In genomic region chr16:24005577-24005976, GRCh38 we compare ENCODE assay signal across 21 cellular contexts.
A peak's percentile ranks its signal among the peaks of the same experiment; 100 is the strongest.
DNase-seq lines count a peak whose midpoint lies in the region; ATAC-seq, FAIRE-seq and TF ChIP-seq lines count a peak whose summit lies in the region.
"Had no signal": no experiment of that assay in that cellular context is flagged by ENCODE, and none has a peak within 500 bp of the region (broad histone marks: within the 10 kb centered on the region; RNA-seq: fewer than 3 reads in every experiment).

No MANE protein-coding gene starts in this region.

- H3K9me3 Mint-ChIP-seq in CD4-positive, alpha-beta T cell = no peaks in the 10 kb centered on the region
- no peaks in the 10 kb centered on the region for H3K9me3 Mint-ChIP-seq in activated naive CD8-positive, alpha-beta T cell treated with anti-CD3 and anti-CD28 coated beads for 36 hours
- no peaks in the 10 kb centered on the region for H3K9me3 Mint-ChIP-seq in endothelial cell (ENCODE audit: unreplicated experiment)
- H3K9me3 Mint-ChIP-seq: mesothelial cell of epicardium, nephron had no signal

- H3K27ac ChIP-seq in CD4-positive, alpha-beta T cell (ENCODE audit: low read depth, low read length) = no peak overlapping the region
- H3K27ac ChIP-seq in spleen (peak overlapping the region in 5 of 8 donors; percentile 16 to 67 (median 32)), MM.1S (ENCODE audit: low read length) (no peak overlapping the region)
- H3K27ac ChIP-seq: upper lobe of left lung had no signal

- peak overlapping the region in 1 of 8 donors; percentile 7 for H3K4me3 ChIP-seq in spleen
- H3K4me3 ChIP-seq in MM.1S (ENCODE audit: low read length) = no peak overlapping the region
- H3K4me3 ChIP-seq: upper lobe of left lung had no signal

- peak; percentile 67 for FAIRE-seq in GM12891 (lab: Jason Lieb, UNC)
- FAIRE-seq: keratinocyte had no signal

- POLR2A ChIA-PET in CD4-positive, alpha-beta T cell (lab: Charles Lee) = no interaction called here

- WGBS in spleen, 5 donors = 28 to 53% (median 39%) methylated on average over 6 of the region's 6 CpGs

- no peaks in the 10 kb centered on the region for H3K27me3 ChIP-seq in CD4-positive, alpha-beta T cell (ENCODE audit: control insufficient read depth, insufficient read depth, low read length)
- no peaks in the 10 kb centered on the region for H3K27me3 ChIP-seq in spleen (replicated peaks in 1 of 7)
- no peaks in the 10 kb centered on the region for H3K27me3 ChIP-seq in MM.1S (replicated peaks; ENCODE audit: insufficient read depth, low read length)
- H3K27me3 ChIP-seq: upper lobe of left lung had no signal

- ATAC-seq in CD4-positive, alpha-beta T cell (ENCODE audit: poor library complexity) = no peak

- peaks cover 0 to 27% (median 0%) of the 10 kb centered on the region in 6 donors for H3K36me3 ChIP-seq in spleen
- no peaks in the 10 kb centered on the region for H3K36me3 ChIP-seq in MM.1S (replicated peaks; ENCODE audit: insufficient read depth, low read length)
- H3K36me3 ChIP-seq: upper lobe of left lung had no signal

- no peak for TF ChIP-seq CTCF in CD4-positive, alpha-beta T cell (IDR thresholded peaks at IDR 0.05)
- TF ChIP-seq CTCF in spleen (IDR thresholded peaks at IDR 0.05 in 8 of 11, conservative IDR thresholded peaks at IDR 0.05 in 3 of 11) (no peak), MM.1S (IDR thresholded peaks at IDR 0.05; ENCODE audit: low read length) (no peak), endothelial cell (IDR thresholded peaks at IDR 0.05; ENCODE audit: unreplicated experiment) (no peak)

- H3K36me3 Mint-ChIP-seq in CD4-positive, alpha-beta T cell (ENCODE audit: low read depth) = peaks cover 14% of the 10 kb centered on the region
- peaks cover 23% of the 10 kb centered on the region for H3K36me3 Mint-ChIP-seq in activated naive CD8-positive, alpha-beta T cell treated with anti-CD3 and anti-CD28 coated beads for 36 hours
- H3K36me3 Mint-ChIP-seq in endothelial cell (ENCODE audit: low read depth, unreplicated experiment) = no peaks in the 10 kb centered on the region
- H3K36me3 Mint-ChIP-seq: mesothelial cell of epicardium had no signal

- TF ChIP-seq POLR2A in GM12891 (IDR thresholded peaks at IDR 0.05; ENCODE audit: low read depth, low read length) = no peak
- no peak for TF ChIP-seq POLR2A in spleen (IDR thresholded peaks at IDR 0.05)

- H3K27me3 Mint-ChIP-seq in CD4-positive, alpha-beta T cell = no peaks in the 10 kb centered on the region
- no peaks in the 10 kb centered on the region for H3K27me3 Mint-ChIP-seq in activated naive CD8-positive, alpha-beta T cell treated with anti-CD3 and anti-CD28 coated beads for 36 hours
- peaks cover 3% of the 10 kb centered on the region for H3K27me3 Mint-ChIP-seq in endothelial cell (ENCODE audit: unreplicated experiment)

- intact Hi-C loops in CD4-positive, alpha-beta T cell (cut with DNase I, micrococcal nuclease) = loop anchor here in 1 of 2 experiments (10.0 kb wide), 1 partner anchor 51 kb away; no protein-coding TSS in a partner anchor
- intact Hi-C loops in spleen (cut with DNase I; ENCODE audit: low total_unique reads) = no loop called here

- CTCF ChIA-PET in CD4-positive, alpha-beta T cell (lab: Charles Lee) = interaction anchor here (1.0 kb wide), 1 partner anchor 202 kb away, joined by 5 read pairs; no protein-coding TSS in a partner anchor

- no peak for DNase-seq in CD4-positive, alpha-beta T cell
- DNase-seq in GM12891 (ENCODE audit: insufficient read length, low spot score) (no peak), spleen (no peak), AG08396 (ENCODE audit: low spot score) (no peak), MM.1S (no peak), endothelial cell (ENCODE audit: low spot score) (no peak)
- no peak for DNase-seq in activated naive CD8-positive, alpha-beta T cell treated with anti-CD3 and anti-CD28 coated beads for 36 hours
- DNase-seq: activated CD4-positive, alpha-beta T cell treated with anti-CD3 and anti-CD28 coated beads, Interleukin-2, amount 50 U/mL, for 1 hour; DMS153; IMR-90; NCI-H1105 treated with DMSO at 0.1 percent for 48 hours; NCI-H2029; NCI-H526 treated with DMSO at 0.1 percent for 48 hours; SHP77; stimulated activated CD8-positive, alpha-beta memory T cell treated with anti-CD3 and anti-CD28 coated beads, Interleukin-4, amount 100 ng/mL, for 48 hours; substantia nigra; T-helper 9 cell had no signal

- no peak overlapping the region for H2AFZ ChIP-seq in MM.1S (ENCODE audit: low read length)

- no peaks in the 10 kb centered on the region for H4K20me1 ChIP-seq in MM.1S (ENCODE audit: insufficient read depth, low read length)

- H3F3A ChIP-seq in MM.1S (ENCODE audit: insufficient read depth, low read length) = no peaks in the 10 kb centered on the region

- H3K4me3 Mint-ChIP-seq in CD4-positive, alpha-beta T cell = no peak overlapping the region
- H3K4me3 Mint-ChIP-seq in activated naive CD8-positive, alpha-beta T cell treated with anti-CD3 and anti-CD28 coated beads for 36 hours = no peak overlapping the region
- no peak overlapping the region for H3K4me3 Mint-ChIP-seq in endothelial cell (ENCODE audit: unreplicated experiment)
- H3K4me3 Mint-ChIP-seq: mesothelial cell of epicardium, nephron had no signal

- H3K79me2 ChIP-seq in MM.1S (ENCODE audit: low read length) = no peaks in the 10 kb centered on the region

- H3K27ac Mint-ChIP-seq in CD4-positive, alpha-beta T cell = peak overlapping the region; percentile 37
- peak overlapping the region; percentile 27 for H3K27ac Mint-ChIP-seq in activated naive CD8-positive, alpha-beta T cell treated with anti-CD3 and anti-CD28 coated beads for 36 hours
- no peak overlapping the region for H3K27ac Mint-ChIP-seq in endothelial cell (ENCODE audit: unreplicated experiment)
- H3K27ac Mint-ChIP-seq: mesothelial cell of epicardium, nephron had no signal

- peaks cover 45% of the 10 kb centered on the region for H3K4me1 Mint-ChIP-seq in CD4-positive, alpha-beta T cell (ENCODE audit: low read depth)
- peaks cover 32% of the 10 kb centered on the region for H3K4me1 Mint-ChIP-seq in activated naive CD8-positive, alpha-beta T cell treated with anti-CD3 and anti-CD28 coated beads for 36 hours
- H3K4me1 Mint-ChIP-seq in endothelial cell (ENCODE audit: unreplicated experiment) = peaks cover 8% of the 10 kb centered on the region
- H3K4me1 Mint-ChIP-seq: mesothelial cell of epicardium, nephron had no signal

- H3K4me1 ChIP-seq in spleen = peaks cover 20 to 82% (median 46%) of the 10 kb centered on the region in 6 donors
- H3K4me1 ChIP-seq in MM.1S (ENCODE audit: low read length) = no peaks in the 10 kb centered on the region

- no peaks in the 10 kb centered on the region for H3K9me2 ChIP-seq in MM.1S (replicated peaks; ENCODE audit: insufficient read depth, low read length)

- no peak overlapping the region for H3K4me2 ChIP-seq in MM.1S (ENCODE audit: low read depth, low read length)

- H3K9me3 ChIP-seq in CD4-positive, alpha-beta T cell (ENCODE audit: control insufficient read depth, low read length) = no peaks in the 10 kb centered on the region
- H3K9me3 ChIP-seq in spleen (no peaks in the 10 kb centered on the region), MM.1S (replicated peaks; ENCODE audit: insufficient read depth, low read length) (no peaks in the 10 kb centered on the region)
- H3K9me3 ChIP-seq: upper lobe of left lung had no signal

- H3K9ac ChIP-seq in MM.1S (ENCODE audit: low read length) = no peak overlapping the region

TF ChIP-seq in GM12891, 5 proteins besides CTCF, POLR2A, EP300 and RAD21:
- TF ChIP-seq POU2F2 (IDR thresholded peaks at IDR 0.05; ENCODE audit: low read depth, low read length) (no peak), SPI1 (IDR thresholded peaks at IDR 0.05; ENCODE audit: low read depth, low read length) (0 out of 2 replicates have a peak, but pooled peaks have one; percentile 10), TAF1 (IDR thresholded peaks at IDR 0.05; ENCODE audit: low read depth, low read length) (no peak)

Comparison
In these comparisons a context has a peak if more than half of its experiments do, and no peak if none do; other contexts are left out.
1. H3K27ac ChIP-seq: peak in spleen (5 of 8); none in CD4-positive, alpha-beta T cell (single experiment) and MM.1S (single experiment).